In genomic region chr10:72796538-72796937, GRCh38 we compare ENCODE assay signal across 6 cellular contexts.
"Had no signal": no experiment of that assay in that cellular context is flagged by ENCODE, and none has a peak within 500 bp of the region (broad histone marks: within the 10 kb centered on the region; RNA-seq: fewer than 3 reads in every experiment).

No MANE protein-coding gene starts in this region.

- ATAC-seq: GM23338 had no signal

- H3K4me2 ChIP-seq: GM23338 had no signal

- H3K4me3 ChIP-seq: GM23338 had no signal

- H2AFZ ChIP-seq: GM23338 had no signal

- FAIRE-seq: H1, HTR-8/SVneo had no signal

- DNase-seq: H9, HCEC 1CT, KG1 had no signal
